Comparison of ENCODE assay signal across 25 cellular contexts in genomic region chr5:147472669-147473131, GRCh38. TPM values are rescaled to one million over a fixed set of nuclear protein-coding genes. Genes with fewer than 3 reads are reported as not detected.
DNase-seq lines count a peak whose midpoint lies in the region; ATAC-seq and TF ChIP-seq lines count a peak whose summit lies in the region.
"Had no signal": no experiment of that assay in that cellular context is flagged by ENCODE, and none has a peak within 500 bp of the region (broad histone marks: within the 10 kb centered on the region; RNA-seq: fewer than 3 reads in every experiment).

No MANE protein-coding gene starts in this region.

- H3K4me3 Mint-ChIP-seq in stimulated activated naive CD8-positive, alpha-beta T cell treated with anti-CD3 and anti-CD28 coated beads, Interleukin-15, amount 100 ng/mL, for 72 hours = no peak overlapping the region
- H3K4me3 Mint-ChIP-seq: activated naive CD8-positive, alpha-beta T cell; activated T-helper 1 cell treated with anti-CD3 and anti-CD28 coated beads, Interleukin-12 subunit alpha, Interleukin-12 subunit beta, Interleukin-2, Interleukin-4 antibody, amounts not matched to agents 30 ng/mL and 10 ng/mL and 1 ng/mL, durations not matched to agents 14 hours and 24 hours and 36 hours; IgD-negative memory B cell; neural progenitor cell; T-helper 2 cell treated with Interferon-gamma antibody and Interleukin-4, amounts not matched to agents 5 μg/mL and 100 μg/mL, for 36 hours had no signal

- peaks cover 5 to 11% of the 10 kb centered on the region in 2 donors for H3K9me3 Mint-ChIP-seq in stimulated activated naive CD8-positive, alpha-beta T cell treated with anti-CD3 and anti-CD28 coated beads, Interleukin-15, amount 100 ng/mL, for 72 hours
- H3K9me3 Mint-ChIP-seq: activated T-helper 1 cell treated with anti-CD3 and anti-CD28 coated beads, Interleukin-12 subunit alpha, Interleukin-12 subunit beta, Interleukin-2, Interleukin-4 antibody, amounts not matched to agents 30 ng/mL and 10 ng/mL and 1 ng/mL, durations not matched to agents 14 hours and 24 hours and 36 hours; T-helper 2 cell treated with Interferon-gamma antibody and Interleukin-4, amounts not matched to agents 5 μg/mL and 100 μg/mL, for 36 hours had no signal

- peaks cover 6% of the 10 kb centered on the region for H3K79me2 ChIP-seq in fibroblast of lung (ENCODE audit: control insufficient read depth, insufficient read depth, low read length)

- no peak overlapping the region for H3K9ac ChIP-seq in fibroblast of lung (ENCODE audit: insufficient read depth, low read length)
- H3K9ac ChIP-seq: neural progenitor cell had no signal

- 34 to 43% methylated on average over 4 of the region's 4 CpGs for WGBS in heart right ventricle, 2 donors
- WGBS in gastroesophageal sphincter (ENCODE audit: low coverage in 1 of 2), 2 donors = 15 to 19% methylated on average over 4 of the region's 4 CpGs

- peaks cover 0 to 39% (median 17%) of the 10 kb centered on the region in 9 donors for H3K4me1 ChIP-seq in heart right ventricle
- H3K4me1 ChIP-seq in fibroblast of lung (ENCODE audit: control insufficient read depth, extremely low read depth, insufficient read depth, low read length) = no peaks in the 10 kb centered on the region
- peaks cover 13 to 19% of the 10 kb centered on the region in 2 donors for H3K4me1 ChIP-seq in thoracic aorta (ENCODE audit: control insufficient read depth in 1 of 2, low read depth in 2 of 2)
- H3K4me1 ChIP-seq in gastroesophageal sphincter = peaks cover 0 to 25% (median 7%) of the 10 kb centered on the region in 3 donors
- H3K4me1 ChIP-seq: body of pancreas, prostate gland had no signal

- no peak overlapping the region for H3K4me3 ChIP-seq in heart right ventricle
- H3K4me3 ChIP-seq in fibroblast of lung (replicated peaks in 1 of 4; ENCODE audit: control extremely low read depth in 1 of 4, insufficient read depth in 1 of 4, low read depth in 3 of 4, low read length in 4 of 4) = no peak overlapping the region
- H3K4me3 ChIP-seq in thoracic aorta = peak overlapping the region; percentile 30
- H3K4me3 ChIP-seq in gastroesophageal sphincter = no peak overlapping the region
- H3K4me3 ChIP-seq: body of pancreas, coronary artery, mucosa of descending colon, neural progenitor cell, prostate gland had no signal

- no peak for TF ChIP-seq POLR2A in gastroesophageal sphincter (IDR thresholded peaks at IDR 0.05)

- no peaks in the 10 kb centered on the region for H3K4me1 Mint-ChIP-seq in stimulated activated naive CD8-positive, alpha-beta T cell treated with anti-CD3 and anti-CD28 coated beads, Interleukin-15, amount 100 ng/mL, for 72 hours
- H3K4me1 Mint-ChIP-seq: IgD-negative memory B cell, neural progenitor cell had no signal

- TF ChIP-seq CTCF in heart right ventricle (IDR thresholded peaks at IDR 0.05) = no peak
- no peak for TF ChIP-seq CTCF in fibroblast of lung (conservative IDR thresholded peaks at IDR 0.05 in 1 of 2, IDR thresholded peaks at IDR 0.05 in 1 of 2; ENCODE audit: low read depth in 1 of 2, low read length in 2 of 2)
- TF ChIP-seq CTCF in thoracic aorta (IDR thresholded peaks at IDR 0.05) = no peak
- TF ChIP-seq CTCF in gastroesophageal sphincter (IDR thresholded peaks at IDR 0.05) = no peak

- no peak for TF ChIP-seq EP300 in gastroesophageal sphincter (IDR thresholded peaks at IDR 0.05)

- H3K27ac ChIP-seq in heart right ventricle (peak overlapping the region in 8 of 10 donors; percentile 23 to 61 (median 52)), fibroblast of lung (ENCODE audit: insufficient read depth, low read length) (no peak overlapping the region), thoracic aorta (peak overlapping the region; percentile 50 to 70), gastroesophageal sphincter (peak overlapping the region in 2 of 4 donors; percentile 54 to 60)
- H3K27ac ChIP-seq: body of pancreas, C4-2B, coronary artery, prostate gland had no signal

- intact Hi-C loops in heart right ventricle (cut with DNase I) (no loop called here), left cardiac atrium (cut with DNase I) (no loop called here)

- H3K4me2 ChIP-seq in fibroblast of lung (ENCODE audit: extremely low read depth, insufficient read depth, low read length) = peak overlapping the region; percentile 18
- H3K4me2 ChIP-seq: neural progenitor cell had no signal

- H3K27me3 Mint-ChIP-seq in stimulated activated naive CD8-positive, alpha-beta T cell treated with anti-CD3 and anti-CD28 coated beads, Interleukin-15, amount 100 ng/mL, for 72 hours = peaks cover 9% of the 10 kb centered on the region

- no peaks in the 10 kb centered on the region for H4K20me1 ChIP-seq in fibroblast of lung (ENCODE audit: control insufficient read depth, extremely low read depth, insufficient read depth, low read length)

- H3K36me3 ChIP-seq in heart right ventricle = no peaks in the 10 kb centered on the region
- H3K36me3 ChIP-seq in fibroblast of lung (ENCODE audit: control insufficient read depth, insufficient read depth, low read length) = no peaks in the 10 kb centered on the region
- H3K36me3 ChIP-seq in thoracic aorta = no peaks in the 10 kb centered on the region
- no peaks in the 10 kb centered on the region for H3K36me3 ChIP-seq in gastroesophageal sphincter
- H3K36me3 ChIP-seq: neural progenitor cell, prostate gland had no signal

- no peak for DNase-seq in heart right ventricle
- DNase-seq in left cardiac atrium = no peak
- peak; percentile 73 for DNase-seq in NCI-H748 treated with DMSO at 0.1 percent for 48 hours (lab: John Stamatoyannopoulos, UW)
- DNase-seq in fibroblast of lung (ENCODE audit: low read depth in 2 of 2) = no peak
- no peak for DNase-seq in thoracic aorta (ENCODE audit: low spot score)
- no peak for DNase-seq in germinal center (ENCODE audit: low spot score)
- no peak for DNase-seq in stimulated activated naive CD8-positive, alpha-beta T cell treated with anti-CD3 and anti-CD28 coated beads, Interleukin-15, amount 100 ng/mL, for 72 hours
- DNase-seq: body of pancreas; foreskin melanocyte; left colon; mucosa of descending colon; NCI-H2081 treated with DMSO at 0.1 percent for 48 hours; NCI-H526; PC-3; stimulated activated CD4-positive, alpha-beta T cell treated with anti-CD3 and anti-CD28 coated beads, Interleukin-4, amount 100 ng/mL, for 24 hours had no signal

- no peak overlapping the region for H2AFZ ChIP-seq in fibroblast of lung (ENCODE audit: low read length)
- H2AFZ ChIP-seq: neural progenitor cell had no signal

- H3K9me3 ChIP-seq in heart right ventricle (no peaks in the 10 kb centered on the region), fibroblast of lung (ENCODE audit: control insufficient read depth, insufficient read depth, low read depth, low read length) (no peaks in the 10 kb centered on the region), thoracic aorta (no peaks in the 10 kb centered on the region), gastroesophageal sphincter (no peaks in the 10 kb centered on the region)
- H3K9me3 ChIP-seq: body of pancreas, mucosa of descending colon, prostate gland had no signal

- peak in 3 of 8 donors; percentile 7 to 58 (median 53) for ATAC-seq in heart right ventricle
- no peak for ATAC-seq in left cardiac atrium
- ATAC-seq in thoracic aorta (ENCODE audit: insufficient number of reproducible peaks, low FRiP score, low read depth) = no peak
- ATAC-seq in gastroesophageal sphincter = no peak
- no peak for ATAC-seq in stimulated activated naive CD8-positive, alpha-beta T cell treated with anti-CD3 and anti-CD28 coated beads, Interleukin-15, amount 100 ng/mL, for 72 hours
- ATAC-seq: body of pancreas, HCT116, left colon, mucosa of descending colon, PC-3 had no signal

- no peak overlapping the region for H3K27ac Mint-ChIP-seq in stimulated activated naive CD8-positive, alpha-beta T cell treated with anti-CD3 and anti-CD28 coated beads, Interleukin-15, amount 100 ng/mL, for 72 hours
- H3K27ac Mint-ChIP-seq: activated naive CD8-positive, alpha-beta T cell; activated T-helper 1 cell treated with anti-CD3 and anti-CD28 coated beads, Interleukin-12 subunit alpha, Interleukin-12 subunit beta, Interleukin-2, Interleukin-4 antibody, amounts not matched to agents 30 ng/mL and 10 ng/mL and 1 ng/mL, durations not matched to agents 14 hours and 24 hours and 36 hours; IgD-negative memory B cell; neural progenitor cell; T-helper 2 cell treated with Interferon-gamma antibody and Interleukin-4, amounts not matched to agents 5 μg/mL and 100 μg/mL, for 36 hours had no signal

- H3K27me3 ChIP-seq in heart right ventricle = no peaks in the 10 kb centered on the region
- no peaks in the 10 kb centered on the region for H3K27me3 ChIP-seq in fibroblast of lung (ENCODE audit: control insufficient read depth, insufficient read depth, low read length)
- no peaks in the 10 kb centered on the region for H3K27me3 ChIP-seq in thoracic aorta (replicated peaks; ENCODE audit: insufficient read depth)
- H3K27me3 ChIP-seq in gastroesophageal sphincter = no peaks in the 10 kb centered on the region
- H3K27me3 ChIP-seq: body of pancreas, neural progenitor cell had no signal

RNA-seq across cellular contexts. Expression of gene DPYSL3, which starts 37.2 kb away (rescaled TPM):
- total RNA-seq in heart right ventricle = 10 to 100 TPM; 16.6 to 27.4 (median 21.0) TPM
- polyA plus RNA-seq in heart right ventricle = 10 to 100 TPM; 15.2 to 15.8 TPM
- total RNA-seq in left cardiac atrium = 10 to 100 TPM; 42.4 to 55.7 TPM
- 135 and 206 TPM in 2 replicates for total RNA-seq in fibroblast of lung
- 52.4 and 158 TPM in 2 replicates for polyA plus RNA-seq in fibroblast of lung
- polyA plus RNA-seq in fibroblast of lung (2012) = 44.8 and 140 TPM in 2 replicates
- 202 and 569 TPM in 2 replicates for polyA minus RNA-seq in fibroblast of lung (ENCODE audit: low replicate concordance)
- 100 to 1,000 TPM; 161 to 255 TPM for total RNA-seq in thoracic aorta
- 100 to 1,000 TPM; 175 to 475 (median 290) TPM for total RNA-seq in gastroesophageal sphincter
- polyA plus RNA-seq: IgD-negative memory B cell had no signal
